ENCODE assay signal across 8 cellular contexts in the genomic region with DNA sequence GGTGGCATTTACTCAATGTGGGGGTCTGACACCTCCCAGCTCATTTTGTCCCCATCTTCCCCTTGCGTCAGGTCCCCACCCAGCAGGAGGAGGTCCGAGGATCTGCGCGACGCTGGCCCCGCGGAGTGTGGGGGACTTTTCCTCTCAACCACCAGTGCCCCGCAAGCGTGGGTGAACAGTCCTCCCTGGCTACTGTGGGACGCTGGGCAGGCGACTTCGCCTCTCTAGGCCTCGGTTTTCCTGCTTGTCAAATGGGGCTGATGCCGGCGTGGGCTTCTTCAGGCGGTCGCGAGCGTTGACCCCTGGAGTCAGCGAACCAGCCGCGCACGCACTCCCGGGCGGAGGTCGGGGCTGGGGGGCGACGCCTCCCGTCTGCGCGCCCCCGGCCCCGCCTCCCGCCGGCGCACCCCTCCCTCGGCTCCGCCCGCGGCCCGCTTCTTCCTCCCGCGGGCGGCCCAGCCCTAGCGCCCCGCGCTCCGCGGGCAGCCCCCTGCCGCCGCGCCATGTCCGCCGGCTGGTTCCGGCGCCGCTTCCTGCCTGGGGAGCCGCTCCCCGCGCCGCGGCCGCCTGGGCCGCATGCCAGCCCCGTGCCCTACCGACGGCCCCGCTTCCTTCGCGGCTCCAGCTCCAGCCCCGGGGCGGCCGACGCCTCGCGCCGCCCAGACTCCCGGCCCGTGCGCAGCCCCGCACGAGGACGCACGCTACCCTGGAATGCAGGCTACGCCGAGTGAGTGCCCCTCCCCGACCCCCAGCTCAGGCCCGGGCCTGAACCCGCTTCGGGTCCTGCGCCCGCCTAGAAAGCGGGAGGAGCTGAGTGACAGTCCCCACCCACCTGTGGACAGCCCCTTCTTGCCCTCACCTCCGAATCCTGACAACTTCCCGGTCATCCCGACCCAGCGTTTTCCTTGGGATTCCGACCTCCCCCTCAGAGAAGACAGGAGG. TPM values are rescaled to one million over a fixed set of nuclear protein-coding genes. Genes with fewer than 3 reads are reported as not detected.
DNase-seq lines count a peak whose midpoint lies in the region; ATAC-seq and TF ChIP-seq lines count a peak whose summit lies in the region.

A gene with protein sequence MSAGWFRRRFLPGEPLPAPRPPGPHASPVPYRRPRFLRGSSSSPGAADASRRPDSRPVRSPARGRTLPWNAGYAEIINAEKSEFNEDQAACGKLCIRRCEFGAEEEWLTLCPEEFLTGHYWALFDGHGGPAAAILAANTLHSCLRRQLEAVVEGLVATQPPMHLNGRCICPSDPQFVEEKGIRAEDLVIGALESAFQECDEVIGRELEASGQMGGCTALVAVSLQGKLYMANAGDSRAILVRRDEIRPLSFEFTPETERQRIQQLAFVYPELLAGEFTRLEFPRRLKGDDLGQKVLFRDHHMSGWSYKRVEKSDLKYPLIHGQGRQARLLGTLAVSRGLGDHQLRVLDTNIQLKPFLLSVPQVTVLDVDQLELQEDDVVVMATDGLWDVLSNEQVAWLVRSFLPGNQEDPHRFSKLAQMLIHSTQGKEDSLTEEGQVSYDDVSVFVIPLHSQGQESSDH (plus strand): TSS at position 438 of the 942 bp plus-strand sequence. CDS start 66 bp downstream, at position 504.

- peak within 1 kb of the TSS; percentile 67 for H3K4me3 Mint-ChIP-seq in WTC11

- no peaks in the 10 kb centered on the region for H3K79me2 ChIP-seq in DND-41 (ENCODE audit: insufficient read depth, low read length)

- DNase-seq in DND-41 (peak; percentile 65), WTC11 (ENCODE audit: low spot score) (peak; percentile 72), colonic mucosa (peak; percentile 46), left colon (peak in 1 of 2 donors; percentile 63), occipital lobe (lab: John Stamatoyannopoulos, UW) (no peak)
- DNase-seq in stimulated activated CD4-positive, alpha-beta T cell treated with anti-CD3 and anti-CD28 coated beads, Interleukin-4, amount 100 ng/mL, for 24 hours = peak; percentile 48

- H3K9me3 ChIP-seq in DND-41 (ENCODE audit: insufficient read depth, low read length, severe bottlenecking) (no peaks in the 10 kb centered on the region), colonic mucosa (no peaks in the 10 kb centered on the region)

- CTCF ChIA-PET in WTC11 (lab: Charles Lee) = interaction anchor here (0.6 to 4.0 kb wide), 11 partner anchors 8 to 153 kb away, joined by 3 to 23 read pairs (median 4); a partner anchor contains a TSS

- H3K27me3 Mint-ChIP-seq in WTC11 (ENCODE audit: low read depth) = peaks cover 50% of the 10 kb centered on the region

- no peak within 1 kb of the TSS for H3K27ac Mint-ChIP-seq in WTC11

- H3K36me3 Mint-ChIP-seq in WTC11 = no peaks in the 10 kb centered on the region

- no peak for TF ChIP-seq CTCF in DND-41 (IDR thresholded peaks at IDR 0.05; ENCODE audit: borderline replicate concordance, extremely low read depth, low read length, poor library complexity, severe bottlenecking)
- no peak for TF ChIP-seq CTCF in WTC11 (IDR thresholded peaks at IDR 0.05)
- TF ChIP-seq CTCF in colonic mucosa (IDR thresholded peaks at IDR 0.05) = no peak

- peak within 1 kb of the TSS; percentile 63 for H3K9ac ChIP-seq in DND-41 (ENCODE audit: low read depth, low read length)
- H3K9ac ChIP-seq in colonic mucosa (ENCODE audit: low read depth in 2 of 2, low read length in 2 of 2) = peak within 1 kb of the TSS; percentile 79 to 83

- peaks cover 39% of the 10 kb centered on the region for H3K4me1 ChIP-seq in DND-41 (ENCODE audit: insufficient read depth, low read length)
- H3K4me1 ChIP-seq in colonic mucosa = no peaks in the 10 kb centered on the region

- peak within 1 kb of the TSS; percentile 89 for H3K4me2 ChIP-seq in DND-41 (ENCODE audit: insufficient read depth, low read length)

- no peak for TF ChIP-seq POLR2A in GM18505 (IDR thresholded peaks at IDR 0.05; ENCODE audit: borderline replicate concordance, extremely low read depth, insufficient read depth, insufficient read length)

- H3K4me1 Mint-ChIP-seq in WTC11 = peaks cover 15% of the 10 kb centered on the region

- H3K27me3 ChIP-seq in DND-41 (ENCODE audit: insufficient read depth, low read length, poor library complexity) (no peaks in the 10 kb centered on the region), colonic mucosa (no peaks in the 10 kb centered on the region)

- ATAC-seq in DND-41 (ENCODE audit: insufficient read depth, low read depth) (peak; percentile 73), HG02798 (IDR thresholded peaks at IDR 0.05; ENCODE audit: poor library complexity, unreplicated experiment) (peak; percentile 48), WTC11 (peak; percentile 86), left colon (peak; percentile 62), GM18505 (IDR thresholded peaks at IDR 0.05; ENCODE audit: unreplicated experiment) (no peak)

- H3K9me3 Mint-ChIP-seq in WTC11 = no peaks in the 10 kb centered on the region

- H4K20me1 ChIP-seq in DND-41 (ENCODE audit: insufficient read depth, low read length) = peaks cover 18% of the 10 kb centered on the region

- POLR2A ChIA-PET in WTC11 (lab: Charles Lee) = interaction anchor here (0.7 to 1.6 kb wide), 5 partner anchors 11 to 276 kb away, joined by 3 to 7 read pairs (median 4); a partner anchor contains a TSS

- H3K4me3 ChIP-seq in DND-41 (ENCODE audit: low read depth in 1 of 2, low read length in 2 of 2) (peak within 1 kb of the TSS; percentile 18 to 71; a peak in 3 of 4 replicates), colonic mucosa (peak within 1 kb of the TSS; percentile 43)

- H2AFZ ChIP-seq in DND-41 (ENCODE audit: low read depth, low read length) = peak within 1 kb of the TSS; percentile 76

- H3K27ac ChIP-seq in DND-41 (ENCODE audit: low read length) = peak within 1 kb of the TSS; percentile 65
- H3K27ac ChIP-seq in colonic mucosa = peak within 1 kb of the TSS; percentile 66

- H3K36me3 ChIP-seq in DND-41 (ENCODE audit: insufficient read depth, low read length) = peaks cover 22% of the 10 kb centered on the region
- no peaks in the 10 kb centered on the region for H3K36me3 ChIP-seq in colonic mucosa

- intact Hi-C loops in colonic mucosa (cut with DNase I) (no loop called here), left colon (cut with DNase I, micrococcal nuclease) (no loop called here)

TF ChIP-seq in WTC11, 78 proteins besides CTCF, POLR2A, EP300 and RAD21 (continues in another document):
- TF ChIP-seq FOXP1 (CRISPR knock-in tag; IDR thresholded peaks at IDR 0.05; ENCODE audit: borderline replicate concordance) (peak; percentile 92; the same call in 1 of the 2 replicates), SMAD4 (CRISPR knock-in tag; IDR thresholded peaks at IDR 0.05) (no peak), GTF2I (CRISPR knock-in tag; conservative IDR thresholded peaks at IDR 0.05) (no peak), EMX1 (CRISPR knock-in tag; IDR thresholded peaks at IDR 0.05) (no peak), MYBL2 (CRISPR knock-in tag; IDR thresholded peaks at IDR 0.05) (0 out of 2 replicates have a peak, but pooled peaks have one; percentile 11), ZNF263 (CRISPR knock-in tag; IDR thresholded peaks at IDR 0.05; ENCODE audit: low read depth) (no peak), ELF4 (CRISPR knock-in tag; IDR thresholded peaks at IDR 0.05; ENCODE audit: low read depth) (no peak; the same call in 1 of the 2 replicates), SOX15 (CRISPR knock-in tag; IDR thresholded peaks at IDR 0.05) (no peak)
- TF ChIP-seq, protein P1, sequence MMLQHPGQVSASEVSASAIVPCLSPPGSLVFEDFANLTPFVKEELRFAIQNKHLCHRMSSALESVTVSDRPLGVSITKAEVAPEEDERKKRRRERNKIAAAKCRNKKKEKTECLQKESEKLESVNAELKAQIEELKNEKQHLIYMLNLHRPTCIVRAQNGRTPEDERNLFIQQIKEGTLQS (CRISPR knock-in tag; conservative IDR thresholded peaks at IDR 0.05) = no peak
- TF ChIP-seq, protein P2, sequence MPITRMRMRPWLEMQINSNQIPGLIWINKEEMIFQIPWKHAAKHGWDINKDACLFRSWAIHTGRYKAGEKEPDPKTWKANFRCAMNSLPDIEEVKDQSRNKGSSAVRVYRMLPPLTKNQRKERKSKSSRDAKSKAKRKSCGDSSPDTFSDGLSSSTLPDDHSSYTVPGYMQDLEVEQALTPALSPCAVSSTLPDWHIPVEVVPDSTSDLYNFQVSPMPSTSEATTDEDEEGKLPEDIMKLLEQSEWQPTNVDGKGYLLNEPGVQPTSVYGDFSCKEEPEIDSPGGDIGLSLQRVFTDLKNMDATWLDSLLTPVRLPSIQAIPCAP (CRISPR knock-in tag; IDR thresholded peaks at IDR 0.05) = no peak
- TF ChIP-seq, protein P3, sequence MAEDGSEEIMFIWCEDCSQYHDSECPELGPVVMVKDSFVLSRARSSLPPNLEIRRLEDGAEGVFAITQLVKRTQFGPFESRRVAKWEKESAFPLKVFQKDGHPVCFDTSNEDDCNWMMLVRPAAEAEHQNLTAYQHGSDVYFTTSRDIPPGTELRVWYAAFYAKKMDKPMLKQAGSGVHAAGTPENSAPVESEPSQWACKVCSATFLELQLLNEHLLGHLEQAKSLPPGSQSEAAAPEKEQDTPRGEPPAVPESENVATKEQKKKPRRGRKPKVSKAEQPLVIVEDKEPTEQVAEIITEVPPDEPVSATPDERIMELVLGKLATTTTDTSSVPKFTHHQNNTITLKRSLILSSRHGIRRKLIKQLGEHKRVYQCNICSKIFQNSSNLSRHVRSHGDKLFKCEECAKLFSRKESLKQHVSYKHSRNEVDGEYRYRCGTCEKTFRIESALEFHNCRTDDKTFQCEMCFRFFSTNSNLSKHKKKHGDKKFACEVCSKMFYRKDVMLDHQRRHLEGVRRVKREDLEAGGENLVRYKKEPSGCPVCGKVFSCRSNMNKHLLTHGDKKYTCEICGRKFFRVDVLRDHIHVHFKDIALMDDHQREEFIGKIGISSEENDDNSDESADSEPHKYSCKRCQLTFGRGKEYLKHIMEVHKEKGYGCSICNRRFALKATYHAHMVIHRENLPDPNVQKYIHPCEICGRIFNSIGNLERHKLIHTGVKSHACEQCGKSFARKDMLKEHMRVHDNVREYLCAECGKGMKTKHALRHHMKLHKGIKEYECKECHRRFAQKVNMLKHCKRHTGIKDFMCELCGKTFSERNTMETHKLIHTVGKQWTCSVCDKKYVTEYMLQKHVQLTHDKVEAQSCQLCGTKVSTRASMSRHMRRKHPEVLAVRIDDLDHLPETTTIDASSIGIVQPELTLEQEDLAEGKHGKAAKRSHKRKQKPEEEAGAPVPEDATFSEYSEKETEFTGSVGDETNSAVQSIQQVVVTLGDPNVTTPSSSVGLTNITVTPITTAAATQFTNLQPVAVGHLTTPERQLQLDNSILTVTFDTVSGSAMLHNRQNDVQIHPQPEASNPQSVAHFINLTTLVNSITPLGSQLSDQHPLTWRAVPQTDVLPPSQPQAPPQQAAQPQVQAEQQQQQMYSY (CRISPR knock-in tag; IDR thresholded peaks at IDR 0.05) = no peak

RNA-seq across cellular contexts. Expression of the gene that starts here (rescaled TPM):
- total RNA-seq in WTC11 (2021) = 5.1 to 7.0 TPM (median 6.0 TPM) in 3 replicates
- 1 to 10 TPM; 5.4 to 8.1 TPM for total RNA-seq in colonic mucosa
- 1 to 10 TPM; 2.9 to 9.3 TPM for total RNA-seq in left colon
- 7.0 TPM for total RNA-seq in occipital lobe
